In the genomic region with DNA sequence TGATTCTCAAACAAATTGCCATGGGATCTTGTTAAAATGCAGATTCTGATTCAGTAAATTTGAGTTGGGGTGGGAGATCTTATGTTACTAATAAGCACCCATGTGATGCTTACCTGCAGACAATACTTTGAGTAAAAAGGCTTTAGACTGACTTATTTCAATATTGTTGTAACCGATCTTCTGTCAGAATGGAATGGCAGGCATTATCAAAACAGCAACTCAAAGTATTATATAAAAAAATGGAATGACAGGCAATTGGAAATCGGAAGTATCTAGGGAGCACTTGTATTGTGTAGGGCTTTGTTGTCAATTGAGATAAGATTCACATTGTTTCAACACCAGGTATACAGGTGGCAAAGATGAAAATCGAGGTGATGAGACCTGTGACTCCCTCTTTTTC, we compare ENCODE assay signal across 34 cellular contexts.
"Had no signal": no experiment of that assay in that cellular context is flagged by ENCODE, and none has a peak within 500 bp of the region (broad histone marks: within the 10 kb centered on the region; RNA-seq: fewer than 3 reads in every experiment).

No MANE protein-coding gene starts in this region.

- H3K4me3 ChIP-seq: MG63 had no signal

- H3K36me3 ChIP-seq: MG63 had no signal

- H3K27me3 ChIP-seq: MG63 had no signal

- DNase-seq: Karpas-422, Kasumi-1, MG63, MM.1S, MV-4-11, NCI-H1048, NCI-H1092, NCI-H1092 treated with DMSO at 0.1 percent for 48 hours, NCI-H1105, NCI-H1105 treated with DMSO at 0.1 percent for 48 hours, NCI-H1417, NCI-H1417 treated with DMSO at 0.1 percent for 48 hours, NCI-H1436, NCI-H1436 treated with DMSO at 0.1 percent for 48 hours, NCI-H146, NCI-H1694, NCI-H1694 treated with DMSO at 0.1 percent for 48 hours, NCI-H187, NCI-H187 treated with DMSO at 0.1 percent for 48 hours, NCI-H1930, NCI-H2029, NCI-H2029 treated with DMSO at 0.1 percent for 48 hours, NCI-H2081, NCI-H2081 treated with DMSO at 0.1 percent for 48 hours, NCI-H2107, NCI-H2171, NCI-H2171 treated with DMSO at 0.1 percent for 48 hours, NCI-H2227 treated with DMSO at 0.1 percent for 48 hours, NCI-H226, NCI-H345, NCI-H446, NCI-H446 treated with DMSO at 0.1 percent for 48 hours, NCI-H510A had no signal

- H3K27ac ChIP-seq: KMS-11 had no signal

- H3K4me2 ChIP-seq: KMS-11 had no signal

- H3K9me3 ChIP-seq: MG63 had no signal

- H3K9ac ChIP-seq: KMS-11 had no signal
